ENCODE assay signal across 21 cellular contexts in genomic region chr7:12107841-12108249, GRCh38.
DNase-seq lines count a peak whose midpoint lies in the region; ATAC-seq and TF ChIP-seq lines count a peak whose summit lies in the region.
"Had no signal": no experiment of that assay in that cellular context is flagged by ENCODE, and none has a peak within 500 bp of the region (broad histone marks: within the 10 kb centered on the region; RNA-seq: fewer than 3 reads in every experiment).

No MANE protein-coding gene starts in this region.

- TF ChIP-seq POLR2A in sigmoid colon (IDR thresholded peaks at IDR 0.05) (no peak), testis (IDR thresholded peaks at IDR 0.05) (no peak)

- in situ Hi-C loops in Panc1 (cut with HindIII; ENCODE audit: low pct_unique_long_range_greater_than_20kb, low sequenced_read_pairs): no loop called here

- no TSS peak for BruUV-seq in Panc1 (replicated peaks; lab: Mats Ljungman, UMichigan)

- WGBS in sigmoid colon, 2 donors: 12 to 41% methylated on average over 3 of the region's 3 CpGs
- 55 to 62% methylated on average over 3 of the region's 3 CpGs for WGBS in testis, 2 donors

- TF ChIP-seq CTCF in Panc1 (IDR thresholded peaks at IDR 0.05) (no peak), foreskin fibroblast (IDR thresholded peaks at IDR 0.05; ENCODE audit: low read depth, low read length) (no peak), sigmoid colon (IDR thresholded peaks at IDR 0.05) (no peak), testis (IDR thresholded peaks at IDR 0.05) (no peak)

- DNase-seq in GM04504 (ENCODE audit: low read depth): peak; percentile 54
- no peak for DNase-seq in Panc1 (ENCODE audit: low read depth, low spot score)
- peak; percentile 9 to 24 for DNase-seq in foreskin fibroblast
- no peak for DNase-seq in sigmoid colon
- DNase-seq in GM03348 (ENCODE audit: low spot score): no peak
- no peak for DNase-seq in NCI-H1092 (lab: John Stamatoyannopoulos, UW)
- DNase-seq in testis: no peak
- DNase-seq: activated CD4-positive, alpha-beta T cell treated with anti-CD3 and anti-CD28 coated beads, Interleukin-2, amount 50 U/mL, for 4 hours; CD4-positive, CD25-positive, alpha-beta regulatory T cell; cerebellar nuclear complex; DMS 273 treated with DMSO at 0.1 percent for 48 hours; foreskin keratinocyte; heart right ventricle; left lung; NCI-H1105; NCI-H2081; NCI-H226; transverse colon had no signal

- H3K9me3 ChIP-seq in Panc1 (ENCODE audit: control insufficient read depth, insufficient read depth, low read depth, low read length) (no peaks in the 10 kb centered on the region), sigmoid colon (no peaks in the 10 kb centered on the region), testis (no peaks in the 10 kb centered on the region)
- H3K9me3 ChIP-seq: heart right ventricle, left lung, transverse colon had no signal

- H3K4me3 ChIP-seq in Panc1 (ENCODE audit: low read depth in 2 of 2, low read length in 2 of 2): peak overlapping the region in 1 of 2 experiments; percentile 1; a peak in 2 of 4 replicates
- no peak overlapping the region for H3K4me3 ChIP-seq in foreskin fibroblast (ENCODE audit: low read depth in 1 of 2, low read length in 2 of 2)
- peak overlapping the region in 1 of 4 donors; percentile 6 for H3K4me3 ChIP-seq in sigmoid colon
- no peak overlapping the region for H3K4me3 ChIP-seq in testis
- H3K4me3 ChIP-seq: GM23338, heart right ventricle, left lung, transverse colon had no signal

- H3K36me3 ChIP-seq in Panc1 (ENCODE audit: control insufficient read depth, insufficient read depth, low read length): no peaks in the 10 kb centered on the region
- H3K36me3 ChIP-seq in sigmoid colon: no peaks in the 10 kb centered on the region
- H3K36me3 ChIP-seq in testis (ENCODE audit: low read depth, missing control alignments): no peaks in the 10 kb centered on the region
- H3K36me3 ChIP-seq: heart right ventricle, left lung, transverse colon had no signal

- CTCF ChIA-PET in Panc1 (lab: Charles Lee): no interaction called here

- H3K4me1 ChIP-seq in Panc1 (ENCODE audit: control insufficient read depth, insufficient read depth, low read length): peaks cover 65% of the 10 kb centered on the region
- peaks cover 0 to 31% (median 25%) of the 10 kb centered on the region in 4 donors for H3K4me1 ChIP-seq in sigmoid colon
- H3K4me1 ChIP-seq in testis: no peaks in the 10 kb centered on the region
- H3K4me1 ChIP-seq: foreskin keratinocyte, left lung had no signal

- POLR2A ChIA-PET in Panc1 (lab: Charles Lee): no interaction called here

- H3K27ac ChIP-seq in Panc1 (ENCODE audit: low read length): peak overlapping the region; percentile 97
- H3K27ac ChIP-seq in sigmoid colon: peak overlapping the region in 3 of 4 donors; percentile 16 to 55 (median 33)
- no peak overlapping the region for H3K27ac ChIP-seq in testis
- H3K27ac ChIP-seq: foreskin keratinocyte, heart right ventricle, left lung had no signal

- no peak for ATAC-seq in Panc1
- no peak for ATAC-seq in HG03439 (IDR thresholded peaks at IDR 0.05; ENCODE audit: unreplicated experiment)
- ATAC-seq: foreskin keratinocyte, GM23338, heart right ventricle, left lung, WTC11 had no signal

- H3K27me3 ChIP-seq in Panc1 (ENCODE audit: control insufficient read depth, insufficient read depth, low read length): no peaks in the 10 kb centered on the region
- H3K27me3 ChIP-seq in sigmoid colon: no peaks in the 10 kb centered on the region
- no peaks in the 10 kb centered on the region for H3K27me3 ChIP-seq in testis

- intact Hi-C loops in Panc1 (cut with micrococcal nuclease; ENCODE audit: unreplicated experiment): loop anchor here (5.0 kb wide), 1 partner anchor 136 kb away; no protein-coding TSS in a partner anchor
- intact Hi-C loops in sigmoid colon (cut with DNase I): no loop called here
- intact Hi-C loops in testis (cut with DNase I; ENCODE audit: low total_unique reads): no loop called here

- TF ChIP-seq EP300 in sigmoid colon (IDR thresholded peaks at IDR 0.05): no peak

Comparison
In these comparisons a context has a peak if more than half of its experiments do, and no peak if none do; other contexts are left out.
1. DNase-seq: peak in GM04504 (single experiment) and foreskin fibroblast (2 of 2); none in Panc1 (single experiment), sigmoid colon (single experiment), GM03348 (single experiment), NCI-H1092 (single experiment) and testis (single experiment).
2. H3K27ac ChIP-seq: peak in Panc1 (single experiment) and sigmoid colon (3 of 4); none in testis (0 of 2).